ENCODE assay signal across 24 cellular contexts in the genomic region with DNA sequence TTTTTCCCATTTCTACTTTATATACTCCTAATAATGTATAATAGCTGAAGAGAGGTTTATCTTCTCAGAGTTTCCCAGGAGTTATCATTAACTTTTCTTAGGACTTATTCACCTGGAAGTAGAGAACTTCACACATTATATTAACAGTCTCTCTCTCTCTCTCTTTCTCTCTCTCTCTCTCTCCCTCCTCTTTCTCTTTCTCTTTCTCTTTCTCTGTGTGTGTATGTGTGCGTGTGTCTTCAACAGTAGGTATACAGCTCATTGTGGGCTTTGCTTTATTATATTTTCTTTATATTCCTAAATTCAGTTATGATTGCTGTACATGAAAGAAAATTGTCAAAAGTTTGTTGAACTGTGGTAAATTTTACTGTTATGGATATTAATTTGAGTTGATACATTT.
"Had no signal": no experiment of that assay in that cellular context is flagged by ENCODE, and none has a peak within 500 bp of the region (broad histone marks: within the 10 kb centered on the region; RNA-seq: fewer than 3 reads in every experiment).

No MANE protein-coding gene starts in this region.

- FAIRE-seq: TTC549 had no signal

- H3K4me1 Mint-ChIP-seq: activated CD4-positive, alpha-beta T cell treated with anti-CD3 and anti-CD28 coated beads, Interleukin-2, amount 10 ng/mL, durations not matched to agents 7 days and 5 days; T-cell had no signal

- H3K27me3 Mint-ChIP-seq: activated CD4-positive, alpha-beta memory T cell treated with anti-CD3 and anti-CD28 coated beads for 36 hours; activated CD4-positive, alpha-beta T cell treated with anti-CD3 and anti-CD28 coated beads, Interleukin-2, amount 10 ng/mL, durations not matched to agents 7 days and 5 days; activated naive CD8-positive, alpha-beta T cell; T-cell had no signal

- H3K36me3 Mint-ChIP-seq: activated CD4-positive, alpha-beta memory T cell treated with anti-CD3 and anti-CD28 coated beads for 36 hours; activated naive CD8-positive, alpha-beta T cell; T-cell had no signal

- H3K27ac Mint-ChIP-seq: activated CD4-positive, alpha-beta memory T cell treated with anti-CD3 and anti-CD28 coated beads for 36 hours; activated CD4-positive, alpha-beta T cell treated with anti-CD3 and anti-CD28 coated beads, Interleukin-2, amount 10 ng/mL, durations not matched to agents 7 days and 5 days; activated naive CD4-positive, alpha-beta T cell treated with anti-CD3 and anti-CD28 coated beads for 36 hours; activated naive CD8-positive, alpha-beta T cell; T-cell had no signal

- H3K4me3 ChIP-seq: SK-N-MC had no signal

- H3K4me3 Mint-ChIP-seq: activated CD4-positive, alpha-beta memory T cell treated with anti-CD3 and anti-CD28 coated beads for 36 hours; activated CD4-positive, alpha-beta T cell treated with anti-CD3 and anti-CD28 coated beads, Interleukin-2, amount 10 ng/mL, durations not matched to agents 7 days and 5 days; activated naive CD4-positive, alpha-beta T cell treated with anti-CD3 and anti-CD28 coated beads for 36 hours; activated naive CD8-positive, alpha-beta T cell; activated T-cell treated with anti-CD3 and anti-CD28 coated beads, Interleukin-2, amount 50 U/mL, for 4 hours; T-cell had no signal

- DNase-seq: activated CD4-positive, alpha-beta memory T cell treated with anti-CD3 and anti-CD28 coated beads for 36 hours; activated CD4-positive, alpha-beta T cell treated with anti-CD3 and anti-CD28 coated beads, Interleukin-2, amount 10 ng/mL, durations not matched to agents 7 days and 5 days; activated CD4-positive, CD25-positive, alpha-beta regulatory T cell; activated CD8-positive, alpha-beta memory T cell treated with anti-CD3 and anti-CD28 coated beads for 24 hours; activated effector memory CD4-positive, alpha-beta T cell treated with anti-CD3 and anti-CD28 coated beads, Interleukin-2, amount 50 U/mL, for 16 hours; activated naive CD4-positive, alpha-beta T cell treated with anti-CD3 and anti-CD28 coated beads for 36 hours; activated T-cell treated with anti-CD3 and anti-CD28 coated beads, Interleukin-2, amount 50 U/mL, for 4 hours; cerebellar nuclear complex; KBM-7; NCI-H1092 treated with DMSO at 0.1 percent for 48 hours; NCI-H1417 treated with DMSO at 0.1 percent for 48 hours; NCI-H1694 treated with DMSO at 0.1 percent for 48 hours; NCI-H2081 treated with DMSO at 0.1 percent for 48 hours; NCI-H2171; NCI-H226; NCI-H526; NCI-H774; RPMI8226; T-cell; T-helper 2 cell; T1000 had no signal

- H3K27ac ChIP-seq: SK-N-MC had no signal
